ENCODE assay signal across 1 cellular context in the genomic region with DNA sequence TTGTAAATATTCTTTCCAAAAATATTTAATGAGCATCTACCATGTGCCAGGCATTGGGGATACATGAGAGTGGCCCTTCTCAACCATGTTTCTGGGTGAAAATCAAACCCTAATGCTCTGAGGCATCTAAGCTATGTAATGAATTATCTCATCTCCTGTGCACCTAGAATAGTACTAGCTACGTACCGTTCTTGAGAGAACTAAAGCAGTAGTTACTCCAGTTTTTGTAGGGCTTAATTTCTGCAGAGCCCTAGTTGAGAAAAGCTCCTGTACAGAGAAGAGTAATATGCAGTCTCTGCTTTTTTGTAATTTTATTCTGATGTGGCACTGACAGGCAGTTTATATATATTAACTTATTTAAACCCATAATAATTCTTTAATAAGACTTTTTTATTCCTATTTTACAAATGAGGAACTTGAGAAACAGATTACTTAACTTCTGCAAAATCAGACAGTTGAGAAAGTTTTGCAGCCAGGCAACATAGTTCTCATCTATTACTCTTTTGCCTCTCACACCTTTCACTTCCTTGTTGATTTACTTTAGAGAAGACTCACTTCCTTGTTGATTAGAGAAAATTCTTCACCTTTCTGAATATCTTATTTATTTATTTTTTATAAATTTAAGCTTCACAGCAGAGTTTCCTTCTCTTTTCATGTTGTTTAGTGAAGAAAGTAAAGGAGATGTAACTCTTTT.
A peak's percentile ranks its signal among the peaks of the same experiment; 100 is the strongest.
TF ChIP-seq lines count a peak whose summit lies in the region.

No MANE protein-coding gene starts in this region.

TF ChIP-seq in GM12878, 131 proteins besides CTCF, POLR2A, EP300 and RAD21 (continued from another document and continues in another):
- no peak for TF ChIP-seq REST (IDR thresholded peaks at IDR 0.05; ENCODE audit: low read depth, low read length)
- TF ChIP-seq E2F4 (IDR thresholded peaks at IDR 0.05; ENCODE audit: low read depth, low read length) = no peak
- no peak for TF ChIP-seq NR2C1 (IDR thresholded peaks at IDR 0.05)
- TF ChIP-seq TAF1 (IDR thresholded peaks at IDR 0.05; ENCODE audit: borderline replicate concordance, low read depth, low read length) = no peak
- no peak for TF ChIP-seq RELA (IDR thresholded peaks at IDR 0.05; ENCODE audit: borderline replicate concordance, partially characterized antibody)
- no peak for TF ChIP-seq PKNOX1 (IDR thresholded peaks at IDR 0.05)
- no peak for TF ChIP-seq ZNF384 (IDR thresholded peaks at IDR 0.05; ENCODE audit: borderline replicate concordance, low read depth, low read length)
- TF ChIP-seq RCOR1 (conservative IDR thresholded peaks at IDR 0.05; ENCODE audit: low read depth, low read length) = no peak
- no peak for TF ChIP-seq KDM1A (IDR thresholded peaks at IDR 0.05; ENCODE audit: borderline replicate concordance)
- no peak for TF ChIP-seq SREBF1 (IDR thresholded peaks at IDR 0.05; ENCODE audit: low read length)
- TF ChIP-seq, protein P1, sequence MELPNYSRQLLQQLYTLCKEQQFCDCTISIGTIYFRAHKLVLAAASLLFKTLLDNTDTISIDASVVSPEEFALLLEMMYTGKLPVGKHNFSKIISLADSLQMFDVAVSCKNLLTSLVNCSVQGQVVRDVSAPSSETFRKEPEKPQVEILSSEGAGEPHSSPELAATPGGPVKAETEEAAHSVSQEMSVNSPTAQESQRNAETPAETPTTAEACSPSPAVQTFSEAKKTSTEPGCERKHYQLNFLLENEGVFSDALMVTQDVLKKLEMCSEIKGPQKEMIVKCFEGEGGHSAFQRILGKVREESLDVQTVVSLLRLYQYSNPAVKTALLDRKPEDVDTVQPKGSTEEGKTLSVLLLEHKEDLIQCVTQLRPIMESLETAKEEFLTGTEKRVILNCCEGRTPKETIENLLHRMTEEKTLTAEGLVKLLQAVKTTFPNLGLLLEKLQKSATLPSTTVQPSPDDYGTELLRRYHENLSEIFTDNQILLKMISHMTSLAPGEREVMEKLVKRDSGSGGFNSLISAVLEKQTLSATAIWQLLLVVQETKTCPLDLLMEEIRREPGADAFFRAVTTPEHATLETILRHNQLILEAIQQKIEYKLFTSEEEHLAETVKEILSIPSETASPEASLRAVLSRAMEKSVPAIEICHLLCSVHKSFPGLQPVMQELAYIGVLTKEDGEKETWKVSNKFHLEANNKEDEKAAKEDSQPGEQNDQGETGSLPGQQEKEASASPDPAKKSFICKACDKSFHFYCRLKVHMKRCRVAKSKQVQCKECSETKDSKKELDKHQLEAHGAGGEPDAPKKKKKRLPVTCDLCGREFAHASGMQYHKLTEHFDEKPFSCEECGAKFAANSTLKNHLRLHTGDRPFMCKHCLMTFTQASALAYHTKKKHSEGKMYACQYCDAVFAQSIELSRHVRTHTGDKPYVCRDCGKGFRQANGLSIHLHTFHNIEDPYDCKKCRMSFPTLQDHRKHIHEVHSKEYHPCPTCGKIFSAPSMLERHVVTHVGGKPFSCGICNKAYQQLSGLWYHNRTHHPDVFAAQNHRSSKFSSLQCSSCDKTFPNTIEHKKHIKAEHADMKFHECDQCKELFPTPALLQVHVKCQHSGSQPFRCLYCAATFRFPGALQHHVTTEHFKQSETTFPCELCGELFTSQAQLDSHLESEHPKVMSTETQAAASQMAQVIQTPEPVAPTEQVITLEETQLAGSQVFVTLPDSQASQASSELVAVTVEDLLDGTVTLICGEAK (IDR thresholded peaks at IDR 0.05; ENCODE audit: borderline replicate concordance) = no peak
- TF ChIP-seq POLR2AphosphoS2 (IDR thresholded peaks at IDR 0.05; ENCODE audit: low read depth, low read length) = no peak
- TF ChIP-seq HDAC2 (IDR thresholded peaks at IDR 0.05) = no peak
- TF ChIP-seq HDGF (IDR thresholded peaks at IDR 0.05) = no peak
- no peak for TF ChIP-seq EZH2 (IDR thresholded peaks at IDR 0.05; ENCODE audit: borderline replicate concordance, control insufficient read depth, low read depth, low read length)
- no peak for TF ChIP-seq ASH2L (IDR thresholded peaks at IDR 0.05; ENCODE audit: borderline replicate concordance, low read depth)
- TF ChIP-seq NRF1 (conservative IDR thresholded peaks at IDR 0.05; ENCODE audit: low read depth, low read length) = no peak
- no peak for TF ChIP-seq POLR2AphosphoS5 (IDR thresholded peaks at IDR 0.05; ENCODE audit: low read length)
- TF ChIP-seq CBX3 (IDR thresholded peaks at IDR 0.05; ENCODE audit: borderline replicate concordance, low read depth) = no peak
- TF ChIP-seq, protein P2, sequence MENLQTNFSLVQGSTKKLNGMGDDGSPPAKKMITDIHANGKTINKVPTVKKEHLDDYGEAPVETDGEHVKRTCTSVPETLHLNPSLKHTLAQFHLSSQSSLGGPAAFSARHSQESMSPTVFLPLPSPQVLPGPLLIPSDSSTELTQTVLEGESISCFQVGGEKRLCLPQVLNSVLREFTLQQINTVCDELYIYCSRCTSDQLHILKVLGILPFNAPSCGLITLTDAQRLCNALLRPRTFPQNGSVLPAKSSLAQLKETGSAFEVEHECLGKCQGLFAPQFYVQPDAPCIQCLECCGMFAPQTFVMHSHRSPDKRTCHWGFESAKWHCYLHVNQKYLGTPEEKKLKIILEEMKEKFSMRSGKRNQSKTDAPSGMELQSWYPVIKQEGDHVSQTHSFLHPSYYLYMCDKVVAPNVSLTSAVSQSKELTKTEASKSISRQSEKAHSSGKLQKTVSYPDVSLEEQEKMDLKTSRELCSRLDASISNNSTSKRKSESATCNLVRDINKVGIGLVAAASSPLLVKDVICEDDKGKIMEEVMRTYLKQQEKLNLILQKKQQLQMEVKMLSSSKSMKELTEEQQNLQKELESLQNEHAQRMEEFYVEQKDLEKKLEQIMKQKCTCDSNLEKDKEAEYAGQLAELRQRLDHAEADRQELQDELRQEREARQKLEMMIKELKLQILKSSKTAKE (IDR thresholded peaks at IDR 0.05; ENCODE audit: low read depth, poor library complexity, severe bottlenecking) = peak; percentile 29
- TF ChIP-seq MEF2A (IDR thresholded peaks at IDR 0.05; ENCODE audit: insufficient read depth, low read depth, low read length) = 0 out of 2 replicates have a peak, but pooled peaks have one; percentile 22
- TF ChIP-seq PAX8 (IDR thresholded peaks at IDR 0.05) = no peak
- TF ChIP-seq LARP7 (IDR thresholded peaks at IDR 0.05) = no peak
- no peak for TF ChIP-seq RUNX3 (IDR thresholded peaks at IDR 0.05; ENCODE audit: low read length)
- TF ChIP-seq IKZF2 (IDR thresholded peaks at IDR 0.05) = no peak
- TF ChIP-seq CHD2 (IDR thresholded peaks at IDR 0.05; ENCODE audit: borderline replicate concordance, low read depth, low read length) = no peak
- TF ChIP-seq CEBPB (IDR thresholded peaks at IDR 0.05; ENCODE audit: borderline replicate concordance in 1 of 2, low read depth in 2 of 2, low read length in 2 of 2) = no peak
- TF ChIP-seq IRF5 (IDR thresholded peaks at IDR 0.05; ENCODE audit: borderline replicate concordance) = no peak
- TF ChIP-seq SREBF2 (IDR thresholded peaks at IDR 0.05; ENCODE audit: low read length) = no peak
- no peak for TF ChIP-seq TCF3 (IDR thresholded peaks at IDR 0.05; ENCODE audit: borderline replicate concordance, insufficient read depth, low read depth, low read length)
- no peak for TF ChIP-seq EGR1 (IDR thresholded peaks at IDR 0.05; ENCODE audit: borderline replicate concordance in 1 of 2, low read depth in 2 of 2, low read length in 2 of 2)
- TF ChIP-seq YY1 (IDR thresholded peaks at IDR 0.05; ENCODE audit: low read depth, low read length) = no peak
- TF ChIP-seq, protein P3, sequence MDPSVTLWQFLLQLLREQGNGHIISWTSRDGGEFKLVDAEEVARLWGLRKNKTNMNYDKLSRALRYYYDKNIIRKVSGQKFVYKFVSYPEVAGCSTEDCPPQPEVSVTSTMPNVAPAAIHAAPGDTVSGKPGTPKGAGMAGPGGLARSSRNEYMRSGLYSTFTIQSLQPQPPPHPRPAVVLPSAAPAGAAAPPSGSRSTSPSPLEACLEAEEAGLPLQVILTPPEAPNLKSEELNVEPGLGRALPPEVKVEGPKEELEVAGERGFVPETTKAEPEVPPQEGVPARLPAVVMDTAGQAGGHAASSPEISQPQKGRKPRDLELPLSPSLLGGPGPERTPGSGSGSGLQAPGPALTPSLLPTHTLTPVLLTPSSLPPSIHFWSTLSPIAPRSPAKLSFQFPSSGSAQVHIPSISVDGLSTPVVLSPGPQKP (IDR thresholded peaks at IDR 0.05; ENCODE audit: low read depth, low read length) = no peak
- TF ChIP-seq BCLAF1 (IDR thresholded peaks at IDR 0.05) = no peak
